Comparison of ENCODE assay signal across 8 cellular contexts in genomic region chr3:48663489-48664312, GRCh38.
DNase-seq lines count a peak whose midpoint lies in the region; ATAC-seq and FAIRE-seq lines count a peak whose summit lies in the region.

No MANE protein-coding gene starts in this region.

- peak; percentile 86 for ATAC-seq in GM18909 (IDR thresholded peaks at IDR 0.05; ENCODE audit: poor library complexity, unreplicated experiment)
- peak; percentile 78 for ATAC-seq in HG03159 (IDR thresholded peaks at IDR 0.05; ENCODE audit: unreplicated experiment)

- FAIRE-seq in colon (lab: Jason Lieb, UNC), result peak; percentile 21

- DNase-seq in AG08395 (ENCODE audit: low spot score) (peak; percentile 99), NCI-H446 treated with DMSO at 0.1 percent for 48 hours (lab: John Stamatoyannopoulos, UW) (peak; percentile 66), kidney tubule cell (ENCODE audit: low spot score) (peak; percentile 99)
- DNase-seq in activated CD4-positive, alpha-beta T cell treated with anti-CD3 and anti-CD28 coated beads for 4 hours, result peak; percentile 78 to 83
- DNase-seq in stimulated activated CD4-positive, alpha-beta T cell treated with anti-CD3 and anti-CD28 coated beads, Interleukin-1b, Interleukin-23, amount 100 ng/mL, for 1 hour (ENCODE audit: low read depth in 2 of 2), result peak; percentile 60 to 72

Comparison
In these comparisons a context has a peak if more than half of its experiments do, and no peak if none do; other contexts are left out.
1. Peak in every context shown above with its lines: DNase-seq and ATAC-seq.